12 cellular contexts compared by ENCODE assay signal in the genomic region with DNA sequence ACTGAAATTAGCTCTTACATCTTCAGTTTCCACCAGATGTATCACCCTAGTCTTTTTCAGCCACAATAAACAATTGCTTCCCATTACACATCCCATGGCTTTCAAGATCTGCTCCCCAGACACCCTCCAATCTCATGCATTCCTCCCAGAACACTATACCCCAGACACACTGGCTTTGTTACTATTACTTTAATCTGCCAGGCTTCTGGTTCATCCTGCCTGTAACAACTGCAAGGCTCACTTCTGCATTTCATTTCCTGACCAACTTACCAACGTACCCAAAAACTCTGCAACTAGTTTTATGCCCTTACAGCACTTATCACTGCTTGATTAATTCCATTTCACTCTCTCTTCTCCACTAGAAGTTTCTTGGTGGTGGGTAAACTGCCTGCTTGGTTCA. TPM values are rescaled to one million over a fixed set of nuclear protein-coding genes. Genes with fewer than 3 reads are reported as not detected.
DNase-seq lines count a peak whose midpoint lies in the region; ATAC-seq and TF ChIP-seq lines count a peak whose summit lies in the region.
"Had no signal": no experiment of that assay in that cellular context is flagged by ENCODE, and none has a peak within 500 bp of the region (broad histone marks: within the 10 kb centered on the region; RNA-seq: fewer than 3 reads in every experiment).

No MANE protein-coding gene starts in this region.

- no peak overlapping the region for H2AFZ ChIP-seq in OCI-LY7 (ENCODE audit: low read length)

- ATAC-seq in GM18861 (IDR thresholded peaks at IDR 0.05; ENCODE audit: unreplicated experiment): peak; percentile 34
- ATAC-seq: gastrocnemius medialis had no signal

- peak overlapping the region; percentile 73 for H3K4me2 ChIP-seq in OCI-LY7 (ENCODE audit: low read length)

- peaks cover 41% of the 10 kb centered on the region for H3K79me2 ChIP-seq in OCI-LY7 (ENCODE audit: insufficient read depth, low read depth, low read length)

- POLR2A ChIA-PET in A673 (lab: Charles Lee; ENCODE audit: low non-redundant PET): no interaction called here
- POLR2A ChIA-PET in OCI-LY7 (lab: Charles Lee): interaction anchor here (1.2 to 2.5 kb wide), 3 partner anchors 10 to 54 kb away, joined by 3 to 19 read pairs (median 5); no protein-coding TSS in a partner anchor

- no peaks in the 10 kb centered on the region for H3K27me3 ChIP-seq in A673 (replicated peaks; ENCODE audit: insufficient read depth, low read depth, low read length, poor library complexity)
- H3K27me3 ChIP-seq: gastrocnemius medialis had no signal

- H3K9me3 ChIP-seq in A673 (ENCODE audit: low read depth, low read length, poor library complexity, severe bottlenecking): no peaks in the 10 kb centered on the region
- H3K9me3 ChIP-seq in OCI-LY7 (ENCODE audit: low read length): no peaks in the 10 kb centered on the region
- H3K9me3 ChIP-seq: gastrocnemius medialis had no signal

- BruUV-seq in A673 (replicated peaks; lab: Mats Ljungman, UMichigan) (no TSS peak), OCI-LY7 (replicated peaks; lab: Mats Ljungman, UMichigan) (no TSS peak)

- peak overlapping the region; percentile 20 for H3K27ac ChIP-seq in A673 (ENCODE audit: low read depth, low read length, poor library complexity, severe bottlenecking)
- H3K27ac ChIP-seq in OCI-LY7 (ENCODE audit: low read depth, low read length, poor library complexity, severe bottlenecking): peak overlapping the region; percentile 90
- H3K27ac ChIP-seq: gastrocnemius medialis had no signal

- H3K4me1 ChIP-seq in A673 (ENCODE audit: insufficient read depth, low read length, poor library complexity, severe bottlenecking) (peaks cover 22% of the 10 kb centered on the region), OCI-LY7 (ENCODE audit: insufficient read depth, low read length, poor library complexity, severe bottlenecking) (peaks cover 27% of the 10 kb centered on the region)

- CTCF ChIA-PET in A673 (lab: Charles Lee) (no interaction called here), OCI-LY7 (lab: Charles Lee; ENCODE audit: unreplicated experiment) (no interaction called here)

- DNase-seq in A673 (ENCODE audit: low spot score) (no peak), OCI-LY7 (ENCODE audit: low spot score) (peak; percentile 82), fibroblast of pulmonary artery (ENCODE audit: low read depth) (no peak), SHP77 (lab: John Stamatoyannopoulos, UW) (no peak), foreskin melanocyte (no peak), dermis blood vessel endothelial cell (no peak), superior temporal gyrus (ENCODE audit: extremely low spot score) (no peak)
- DNase-seq: activated CD8-positive, alpha-beta memory T cell treated with anti-CD3 and anti-CD28 coated beads, Interleukin-2, amount 50 U/mL, for 4 hours; DMS53; gastrocnemius medialis; NCI-H510A treated with DMSO at 0.1 percent for 48 hours had no signal

- H3K4me3 ChIP-seq in A673 (ENCODE audit: low read depth, low read length, poor library complexity, severe bottlenecking): peak overlapping the region; percentile 76
- H3K4me3 ChIP-seq in OCI-LY7 (ENCODE audit: low read depth, low read length, poor library complexity, severe bottlenecking): peak overlapping the region; percentile 97
- H3K4me3 ChIP-seq in fibroblast of pulmonary artery (replicated peaks; ENCODE audit: low read depth, low read length): peak overlapping the region; percentile 81
- H3K4me3 ChIP-seq: gastrocnemius medialis had no signal

- peaks cover 14% of the 10 kb centered on the region for H4K20me1 ChIP-seq in OCI-LY7 (ENCODE audit: insufficient read depth, low read length)

- no peak for TF ChIP-seq CTCF in A673 (conservative IDR thresholded peaks at IDR 0.05; ENCODE audit: low read depth, low read length)
- TF ChIP-seq CTCF in OCI-LY7 (conservative IDR thresholded peaks at IDR 0.05; ENCODE audit: low read length): no peak
- no peak for TF ChIP-seq CTCF in fibroblast of pulmonary artery (IDR thresholded peaks at IDR 0.05; ENCODE audit: low read length, missing control alignments)

- H3K36me3 ChIP-seq in A673 (ENCODE audit: insufficient read depth, low read length, poor library complexity, severe bottlenecking) (peaks cover 36% of the 10 kb centered on the region), OCI-LY7 (ENCODE audit: insufficient read depth, low read length) (peaks cover 55% of the 10 kb centered on the region)

- intact Hi-C loops in A673 (cut with micrococcal nuclease; ENCODE audit: unreplicated experiment) (no loop called here), OCI-LY7 (cut with micrococcal nuclease; ENCODE audit: unreplicated experiment) (loop anchor here (5.0 kb wide), 2 partner anchors 235 to 510 kb away; partner anchors contain the start of gene SKIL)

- no peaks in the 10 kb centered on the region for H3K9me2 ChIP-seq in OCI-LY7 (ENCODE audit: insufficient read depth, low read length)

RNA-seq across cellular contexts. Expression of gene RPL22L1, which starts 2.9 kb away (rescaled TPM):
- total RNA-seq in A673 (2021) (31.3 and 41.5 TPM in 2 replicates), OCI-LY7 (2022) (49.3 and 58.9 TPM in 2 replicates), dermis blood vessel endothelial cell (63.3 and 80.7 TPM in 2 replicates)
- total RNA-seq in OCI-LY7 (2014; rRNA removed; shearing (Covaris generic)): 32.9 and 51.7 TPM in 2 replicates

RNA-seq across cellular contexts. Expression of gene EIF5A2, which starts 41.3 kb away (rescaled TPM):
- total RNA-seq in A673 (2021): 18.3 and 20.6 TPM in 2 replicates
- 3.1 and 9.8 TPM in 2 replicates for total RNA-seq in OCI-LY7 (2014; rRNA removed; shearing (Covaris generic))
- 21.9 and 22.9 TPM in 2 replicates for total RNA-seq in OCI-LY7 (2022)
- 4.1 and 6.4 TPM in 2 replicates for total RNA-seq in dermis blood vessel endothelial cell
